Comparison of ENCODE assay signal across 15 cellular contexts in genomic region chr3:140323561-140323960, GRCh38.
DNase-seq lines count a peak whose midpoint lies in the region; TF ChIP-seq lines count a peak whose summit lies in the region.
"Had no signal": no experiment of that assay in that cellular context is flagged by ENCODE, and none has a peak within 500 bp of the region (broad histone marks: within the 10 kb centered on the region; RNA-seq: fewer than 3 reads in every experiment).

No MANE protein-coding gene starts in this region.

- H3K4me1 ChIP-seq in smooth muscle cell (ENCODE audit: low read depth) = peaks cover 6% of the 10 kb centered on the region
- H3K4me1 ChIP-seq: A549 had no signal

- DNase-seq in EH (ENCODE audit: low read depth) (peak; percentile 9), RPMI7951 (ENCODE audit: low read depth) (peak; percentile 15), kidney glomerular epithelial cell (lab: John Stamatoyannopoulos, UW) (peak; percentile 12), smooth muscle cell (lab: John Stamatoyannopoulos, UW; ENCODE audit: unreplicated experiment) (no peak), DMS153 (lab: John Stamatoyannopoulos, UW) (no peak), CD14-positive monocyte (ENCODE audit: low spot score) (no peak), glomerular visceral epithelial cell (ENCODE audit: extremely low spot score) (no peak)
- DNase-seq: BE2C; CD8-positive, alpha-beta T cell; COR-L47; DND-41; GM23248 had no signal

- H3K4me3 Mint-ChIP-seq in CD14-positive monocyte = no peak overlapping the region
- H3K4me3 Mint-ChIP-seq: CD8-positive, alpha-beta T cell had no signal

- H3K9me3 ChIP-seq in smooth muscle cell (replicated peaks; ENCODE audit: low read depth) = no peaks in the 10 kb centered on the region
- H3K9me3 ChIP-seq: A549, BE2C had no signal

- no peaks in the 10 kb centered on the region for H3K27me3 ChIP-seq in smooth muscle cell (ENCODE audit: low read depth)
- H3K27me3 ChIP-seq: BE2C had no signal

- no peaks in the 10 kb centered on the region for H3F3A ChIP-seq in smooth muscle cell (ENCODE audit: low read depth)

- WGBS in smooth muscle cell (ENCODE audit: low lambda C conversion rate) = 80% methylated on average over 1 of the region's 1 CpG

- H2AFZ ChIP-seq in smooth muscle cell (ENCODE audit: low read depth) = no peak overlapping the region
- H2AFZ ChIP-seq: GM23248 had no signal

- H3K9ac ChIP-seq in smooth muscle cell (ENCODE audit: low read depth) = no peak overlapping the region
- H3K9ac ChIP-seq: GM23248 had no signal

- H4K20me1 ChIP-seq in smooth muscle cell (ENCODE audit: low read depth) = no peaks in the 10 kb centered on the region

- TF ChIP-seq CTCF in smooth muscle cell (IDR thresholded peaks at IDR 0.05; ENCODE audit: borderline replicate concordance, insufficient read depth, poor library complexity, severe bottlenecking) (no peak), CD14-positive monocyte (IDR thresholded peaks at IDR 0.05) (no peak)

- intact Hi-C loops in CD14-positive monocyte (cut with micrococcal nuclease) = no loop called here

- peaks cover 0 to 5% (median 2%) of the 10 kb centered on the region in 3 donors for H3K27me3 Mint-ChIP-seq in CD14-positive monocyte (ENCODE audit: low read depth in 3 of 3)

- no peaks in the 10 kb centered on the region for H3K36me3 Mint-ChIP-seq in CD14-positive monocyte
- H3K36me3 Mint-ChIP-seq: CD8-positive, alpha-beta T cell had no signal

- H3K27ac Mint-ChIP-seq in CD14-positive monocyte = no peak overlapping the region
- H3K27ac Mint-ChIP-seq: CD8-positive, alpha-beta T cell had no signal

- no peaks in the 10 kb centered on the region for H3K9me3 Mint-ChIP-seq in CD14-positive monocyte
- H3K9me3 Mint-ChIP-seq: CD8-positive, alpha-beta T cell had no signal

- H3K27ac ChIP-seq in smooth muscle cell (ENCODE audit: low read depth) = no peak overlapping the region
- H3K27ac ChIP-seq: A549, C4-2B, GM23248, HL-60 had no signal

- no peak overlapping the region for H3K4me3 ChIP-seq in smooth muscle cell
- H3K4me3 ChIP-seq: A549, GM23248 had no signal

- no peaks in the 10 kb centered on the region for H3K4me1 Mint-ChIP-seq in CD14-positive monocyte

- no peaks in the 10 kb centered on the region for H3K79me2 ChIP-seq in smooth muscle cell (ENCODE audit: low read depth)

- H3K4me2 ChIP-seq in smooth muscle cell = peak overlapping the region; percentile 57
- H3K4me2 ChIP-seq: A549 had no signal

- H3K36me3 ChIP-seq in smooth muscle cell (ENCODE audit: low read depth) = no peaks in the 10 kb centered on the region
- H3K36me3 ChIP-seq: BE2C had no signal

Comparison
In these comparisons a context has a peak if more than half of its experiments do, and no peak if none do; other contexts are left out.
1. DNase-seq: peak in EH (single experiment), RPMI7951 (single experiment) and kidney glomerular epithelial cell (single experiment); none in smooth muscle cell (single experiment), DMS153 (single experiment), CD14-positive monocyte (single experiment) and glomerular visceral epithelial cell (single experiment).